In the genomic region with DNA sequence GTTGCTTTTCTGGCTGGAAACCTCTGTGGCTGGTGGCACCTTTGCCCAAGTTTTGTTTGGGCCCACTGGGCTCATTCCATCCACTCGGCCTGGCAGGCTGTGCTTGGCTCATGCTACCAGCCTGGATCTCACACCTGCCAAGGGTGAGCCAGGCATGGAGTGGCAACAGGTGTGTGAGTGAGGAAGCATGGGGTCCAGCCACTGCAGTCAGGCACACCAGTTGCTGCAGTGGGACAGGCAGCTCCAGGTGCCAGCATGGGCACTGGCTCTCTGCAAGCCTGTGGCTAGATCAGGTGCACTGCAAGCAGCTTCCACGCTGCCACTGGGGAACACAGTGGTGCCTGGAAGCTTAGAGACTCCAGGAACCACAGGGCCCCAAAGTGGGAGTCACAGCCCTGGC, we compare ENCODE assay signal across 25 cellular contexts. TPM values are rescaled to one million over a fixed set of nuclear protein-coding genes. Genes with fewer than 3 reads are reported as not detected.
"Had no signal": no experiment of that assay in that cellular context is flagged by ENCODE, and none has a peak within 500 bp of the region (broad histone marks: within the 10 kb centered on the region; RNA-seq: fewer than 3 reads in every experiment).

No MANE protein-coding gene starts in this region.

- H3K27me3 ChIP-seq: ovary, right lobe of liver, sigmoid colon, stomach, thyroid gland, tibial nerve, upper lobe of right lung had no signal

- H2AFZ ChIP-seq: parathyroid adenoma had no signal

- H3K79me2 ChIP-seq: parathyroid adenoma had no signal

- DNase-seq: naive B cell; naive thymus-derived CD8-positive, alpha-beta T cell; nephron progenitor cell; occipital lobe; ovary; posterior cingulate gyrus; psoas muscle; right cardiac atrium; right lobe of liver; sigmoid colon; small intestine; stimulated activated CD4-positive, alpha-beta T cell treated with anti-CD3 and anti-CD28 coated beads, Interleukin-15, amount 100 ng/mL, for 24 hours; stimulated activated CD4-positive, alpha-beta T cell treated with anti-CD3 and anti-CD28 coated beads, Interleukin-2, amount 100 ng/mL, for 24 hours; stimulated activated CD4-positive, alpha-beta T cell treated with anti-CD3 and anti-CD28 coated beads, Interleukin-2, amount 100 ng/mL, for 48 hours; stimulated activated CD4-positive, alpha-beta T cell treated with anti-CD3 and anti-CD28 coated beads, Interleukin-4, amount 100 ng/mL, for 24 hours; stimulated activated naive B cell treated with anti-CD40 and anti-IgM and Interleukin-4, amounts not matched to agents 10 μg/mL and 1 μg/mL and 100 μg/mL, for 72 hours; stimulated activated naive CD4-positive, alpha-beta T cell treated with Interleukin-2 at 50 U/mL for 16 hours; stomach; thyroid gland; upper lobe of right lung had no signal

- H3K9ac ChIP-seq: parathyroid adenoma had no signal

- ATAC-seq: naive thymus-derived CD8-positive, alpha-beta T cell; natural killer cell treated with Interleukin-12 subunit alpha and Interleukin-12 subunit beta and Interleukin-15 and Interleukin-18, amount 100 ng/mL, for 72 hours; right cardiac atrium; stimulated activated effector memory CD8-positive, alpha-beta T cell treated with anti-CD3 and anti-CD28 coated beads, Interleukin-12 subunit alpha, Interleukin-12 subunit beta, amount 100 ng/mL, for 72 hours; stimulated activated naive B cell treated with anti-CD40 and anti-IgM and Interleukin-4, amounts not matched to agents 10 μg/mL and 1 μg/mL and 100 μg/mL, for 72 hours had no signal

- H3K36me3 ChIP-seq: ovary, right lobe of liver, sigmoid colon, stomach, thoracic aorta, thyroid gland, tibial nerve, upper lobe of right lung had no signal

- H3K4me3 ChIP-seq: ovary, psoas muscle, right lobe of liver, sigmoid colon, stomach, thoracic aorta, thyroid gland, tibial nerve, upper lobe of right lung had no signal

- H3K27ac ChIP-seq: ovary, parathyroid adenoma, psoas muscle, right lobe of liver, sigmoid colon, stomach, thoracic aorta, thyroid gland, tibial nerve, upper lobe of right lung had no signal

- H3K4me1 ChIP-seq: parathyroid adenoma, psoas muscle, right lobe of liver, sigmoid colon, stomach, thyroid gland, tibial nerve, upper lobe of right lung had no signal

- H3K9me3 ChIP-seq: ovary, psoas muscle, right lobe of liver, sigmoid colon, stomach, thoracic aorta, thyroid gland, tibial nerve, upper lobe of right lung had no signal

RNA-seq across cellular contexts. Expression of gene NUP210L, which starts 57.0 kb away (rescaled TPM):
- polyA plus RNA-seq: ovary, right cardiac atrium, stomach had no signal
